8 cellular contexts compared by ENCODE assay signal in the genomic region with DNA sequence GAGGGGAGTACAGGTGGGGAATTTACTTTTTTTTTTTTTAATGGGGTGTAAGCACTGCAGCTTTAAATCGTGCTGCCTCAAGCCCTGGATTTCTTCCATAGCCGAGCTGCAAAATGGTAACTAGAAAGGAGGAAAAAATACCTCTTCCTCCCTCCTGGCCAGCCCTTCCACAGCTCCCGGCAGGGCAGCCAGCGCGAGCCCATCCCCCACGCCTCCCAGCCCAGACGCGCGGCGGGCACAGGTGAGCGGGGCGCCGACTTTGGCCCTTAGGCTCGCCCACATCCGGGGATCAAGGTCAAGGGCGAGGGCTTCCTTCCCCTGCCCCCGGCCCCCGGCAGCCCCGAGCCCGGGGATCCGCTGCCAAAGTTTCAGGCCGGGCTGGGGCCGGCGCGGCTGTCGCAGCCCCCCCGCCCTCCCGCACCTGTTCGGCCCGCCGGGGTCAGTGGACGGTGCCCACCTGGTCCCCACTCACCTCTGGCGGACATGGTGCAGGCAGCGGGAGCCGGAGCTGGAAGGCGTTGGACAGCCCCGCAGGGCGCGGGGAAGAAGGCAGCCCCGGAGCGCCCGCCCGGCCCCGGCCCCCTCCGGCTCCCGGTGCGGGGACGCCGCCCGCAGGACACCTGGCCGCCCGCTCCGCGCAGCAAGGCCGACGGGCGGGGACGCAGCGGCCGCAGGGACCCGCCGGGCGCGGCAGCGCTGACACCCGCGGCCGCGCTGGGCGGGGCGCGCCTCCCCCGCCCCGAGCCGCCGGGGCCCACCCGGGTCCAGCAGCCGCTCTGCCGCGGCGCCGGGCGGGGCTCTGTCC. TPM values are rescaled to one million over a fixed set of nuclear protein-coding genes. Genes with fewer than 3 reads are reported as not detected.
DNase-seq lines count a peak whose midpoint lies in the region; ATAC-seq and FAIRE-seq lines count a peak whose summit lies in the region.

No MANE protein-coding gene starts in this region.

- no peaks in the 10 kb centered on the region for H3K36me3 ChIP-seq in ES-I3 (ENCODE audit: insufficient read depth, low read length)
- no peaks in the 10 kb centered on the region for H3K36me3 ChIP-seq in small intestine (ENCODE audit: control insufficient read depth in 2 of 2, insufficient read depth in 2 of 2, low read length in 2 of 2)

- H3K9me3 ChIP-seq in ES-I3 (ENCODE audit: control insufficient read depth, insufficient read depth, low read length) (no peaks in the 10 kb centered on the region), iPS-18c (ENCODE audit: control insufficient read depth, insufficient read depth, low read length) (no peaks in the 10 kb centered on the region), small intestine (ENCODE audit: control insufficient read depth, low read depth) (no peaks in the 10 kb centered on the region)

- peak overlapping the region; percentile 58 to 66 for H3K27ac ChIP-seq in small intestine (ENCODE audit: low read depth in 1 of 2, low read length in 1 of 2)

- peaks cover 4 to 10% (median 9%) of the 10 kb centered on the region in 3 donors for H3K4me1 Mint-ChIP-seq in IgD-negative memory B cell

- in situ Hi-C loops in KBM-7 (cut with MboI; ENCODE audit: low pct_unique_long_range_greater_than_20kb, low sequenced_read_pairs) = no loop called here

- no peak overlapping the region for H3K27ac Mint-ChIP-seq in IgD-negative memory B cell

- FAIRE-seq in small intestine (lab: Jason Lieb, UNC) = no peak

- peaks cover 31% of the 10 kb centered on the region for H3K27me3 Mint-ChIP-seq in IgD-negative memory B cell

- peaks cover 0 to 1% of the 10 kb centered on the region in 2 donors for H3K27me3 ChIP-seq in small intestine (ENCODE audit: control insufficient read depth in 2 of 2, insufficient read depth in 2 of 2, low read length in 2 of 2)

- no peaks in the 10 kb centered on the region for H3K36me3 Mint-ChIP-seq in IgD-negative memory B cell

- H3K4me3 Mint-ChIP-seq in IgD-negative memory B cell = peak overlapping the region; percentile 60 to 85 (median 79)

- peaks cover 5% of the 10 kb centered on the region; the same call in 1 of the 2 replicates for H3K4me1 ChIP-seq in ES-I3 (ENCODE audit: insufficient read depth, low read length)
- peaks cover 0 to 3% of the 10 kb centered on the region in 2 donors for H3K4me1 ChIP-seq in small intestine (ENCODE audit: control insufficient read depth in 2 of 2, insufficient read depth in 1 of 2, low read depth in 1 of 2, low read length in 1 of 2)

- no peaks in the 10 kb centered on the region for H3K9me3 Mint-ChIP-seq in IgD-negative memory B cell

- H3K4me3 ChIP-seq in iPS-18c (ENCODE audit: insufficient read depth, low read depth, low read length) = peak overlapping the region; percentile 62
- H3K4me3 ChIP-seq in small intestine (ENCODE audit: low read depth in 1 of 2, low read length in 2 of 2) = peak overlapping the region; percentile 54 to 62

- no peak for ATAC-seq in HG02973 (IDR thresholded peaks at IDR 0.05; ENCODE audit: unreplicated experiment)

- DNase-seq in astrocyte of the hippocampus (ENCODE audit: low read depth, low spot score) (peak; percentile 49), small intestine (peak; percentile 62), H4 (ENCODE audit: low spot score) (no peak), KBM-7 (no peak)

- WGBS in small intestine, 3 donors = 0 to 1% (median 1%) methylated on average over 38 to 83 of the region's 83 CpGs

- H3K9ac ChIP-seq in ES-I3 (ENCODE audit: low read depth, low read length) = peak overlapping the region; percentile 46

RNA-seq across cellular contexts. Expression of gene FHIP2A, which starts 53.8 kb away (rescaled TPM):
- 8.8 TPM for polyA plus RNA-seq in IgD-negative memory B cell
- 10 to 100 TPM in 1 of 3 donors, 1 to 10 TPM in 2; 4.9 to 11.2 (median 8.1) TPM for polyA plus RNA-seq in small intestine
- total RNA-seq in H4 (2014; rRNA removed; shearing (Covaris generic)) = 10.8 and 14.0 TPM in 2 replicates

Comparison
In these comparisons a context has a peak if more than half of its experiments do, and no peak if none do; other contexts are left out.
1. DNase-seq: peak in astrocyte of the hippocampus (single experiment) and small intestine (single experiment); none in H4 (single experiment) and KBM-7 (single experiment).